Comparison of ENCODE assay signal across 11 cellular contexts in the genomic region with DNA sequence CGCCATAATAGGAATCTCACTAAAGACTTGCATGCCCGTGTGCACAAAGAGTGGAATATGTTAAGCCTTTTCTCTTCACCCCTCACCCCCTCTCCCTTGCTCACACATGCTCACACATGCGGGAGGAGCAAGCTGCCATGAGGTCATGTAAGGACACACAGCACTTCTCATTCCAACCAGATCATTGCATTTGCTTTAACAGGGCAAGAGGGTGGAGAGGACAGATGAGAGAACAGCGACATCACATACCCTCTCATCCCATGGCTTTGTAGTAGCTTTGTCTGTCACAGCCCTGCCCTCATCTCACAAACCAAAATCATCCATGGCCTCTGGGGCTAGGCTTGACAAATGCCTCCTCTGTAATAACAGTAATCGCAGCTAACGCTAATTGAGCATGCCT.
A peak's percentile ranks its signal among the peaks of the same experiment; 100 is the strongest.
DNase-seq lines count a peak whose midpoint lies in the region; ATAC-seq and TF ChIP-seq lines count a peak whose summit lies in the region.
"Had no signal": no experiment of that assay in that cellular context is flagged by ENCODE, and none has a peak within 500 bp of the region (broad histone marks: within the 10 kb centered on the region; RNA-seq: fewer than 3 reads in every experiment).

No MANE protein-coding gene starts in this region.

- no peaks in the 10 kb centered on the region for H3K36me3 ChIP-seq in BLaER1
- no peaks in the 10 kb centered on the region for H3K36me3 ChIP-seq in GM23338 (ENCODE audit: insufficient read depth)
- H3K36me3 ChIP-seq in Peyer's patch, result no peaks in the 10 kb centered on the region

- H3K79me2 ChIP-seq in GM23338 (replicated peaks; ENCODE audit: insufficient read depth), result no peaks in the 10 kb centered on the region

- no peak overlapping the region for H3K27ac Mint-ChIP-seq in GM23338
- H3K27ac Mint-ChIP-seq: CD4-positive, CD25-positive, alpha-beta regulatory T cell had no signal

- no peaks in the 10 kb centered on the region for H3K27me3 Mint-ChIP-seq in GM23338 (ENCODE audit: insufficient read depth, low read depth, poor library complexity)

- DNase-seq in GM23338 (ENCODE audit: low spot score), result no peak
- peak; percentile 76 for DNase-seq in islet precursor cell
- DNase-seq in RWPE1 (ENCODE audit: low spot score), result no peak
- DNase-seq in Peyer's patch, result no peak
- DNase-seq: activated CD4-positive, alpha-beta T cell treated with anti-CD3 and anti-CD28 coated beads for 48 hours; CD4-positive, CD25-positive, alpha-beta regulatory T cell; GOT3 had no signal

- TF ChIP-seq CTCF in GM23338 (conservative IDR thresholded peaks at IDR 0.05; ENCODE audit: low read depth in 2 of 2) (no peak), RWPE1 (conservative IDR thresholded peaks at IDR 0.05; ENCODE audit: low read depth) (no peak), Peyer's patch (IDR thresholded peaks at IDR 0.05) (no peak)

- H3K4me2 ChIP-seq in BLaER1 (peak overlapping the region; percentile 52), GM23338 (no peak overlapping the region)

- no peaks in the 10 kb centered on the region; the same call in 1 of the 2 replicates for H3K9me2 ChIP-seq in GM23338 (ENCODE audit: insufficient read depth)

- H3K27me3 ChIP-seq in BLaER1 (no peaks in the 10 kb centered on the region), GM23338 (ENCODE audit: insufficient read depth) (no peaks in the 10 kb centered on the region), Peyer's patch (no peaks in the 10 kb centered on the region)

- H2AFZ ChIP-seq in GM23338, result no peak overlapping the region

- no peak overlapping the region for H3K27ac ChIP-seq in BLaER1
- no peak overlapping the region for H3K27ac ChIP-seq in GM23338 (ENCODE audit: low read depth)
- no peak overlapping the region for H3K27ac ChIP-seq in RWPE1
- H3K27ac ChIP-seq in Peyer's patch, result no peak overlapping the region

- peak; percentile 70 for ATAC-seq in GM23338
- ATAC-seq in SK-N-SH treated with all-trans-retinoic acid at 6 μM for 48 hours, result peak; percentile 47; the same call in 2 of the 3 replicates
- ATAC-seq in GM19035 (IDR thresholded peaks at IDR 0.05; ENCODE audit: unreplicated experiment), result no peak
- no peak for ATAC-seq in HG02763 (IDR thresholded peaks at IDR 0.05; ENCODE audit: unreplicated experiment)

- H4K20me1 ChIP-seq in BLaER1 (no peaks in the 10 kb centered on the region), GM23338 (replicated peaks; ENCODE audit: insufficient read depth) (peaks cover 4% of the 10 kb centered on the region; the same call in 1 of the 2 replicates)

- H3K4me1 ChIP-seq in BLaER1 (peaks cover 37% of the 10 kb centered on the region), GM23338 (ENCODE audit: insufficient read depth) (0 out of 2 replicates have a peak, but pooled peaks cover 5% of the 10 kb centered on the region), Peyer's patch (no peaks in the 10 kb centered on the region)

- peaks cover 6% of the 10 kb centered on the region; the same call in 2 of the 3 replicates for H3K4me1 Mint-ChIP-seq in GM23338
- H3K4me1 Mint-ChIP-seq: CD4-positive, CD25-positive, alpha-beta regulatory T cell had no signal

- no peak for TF ChIP-seq POLR2A in Peyer's patch (IDR thresholded peaks at IDR 0.05)

- H3F3A ChIP-seq in GM23338 (replicated peaks; ENCODE audit: low read depth), result no peaks in the 10 kb centered on the region

- CTCF ChIA-PET in RWPE1 (lab: Yijun Ruan, JAX), result no interaction called here

- H3K9me3 Mint-ChIP-seq in GM23338, result no peaks in the 10 kb centered on the region

- H3K36me3 Mint-ChIP-seq in GM23338 (ENCODE audit: low read depth), result no peaks in the 10 kb centered on the region
- H3K36me3 Mint-ChIP-seq: CD4-positive, CD25-positive, alpha-beta regulatory T cell had no signal

- no peaks in the 10 kb centered on the region for H3K9me3 ChIP-seq in BLaER1
- H3K9me3 ChIP-seq in Peyer's patch, result no peaks in the 10 kb centered on the region

- no peak overlapping the region for H3K4me3 ChIP-seq in BLaER1
- H3K4me3 ChIP-seq in GM23338, result no peak overlapping the region
- H3K4me3 ChIP-seq in Peyer's patch, result no peak overlapping the region

- no peak overlapping the region for H3K4me3 Mint-ChIP-seq in GM23338
- H3K4me3 Mint-ChIP-seq: CD4-positive, CD25-positive, alpha-beta regulatory T cell had no signal

- POLR2A ChIA-PET in RWPE1 (lab: Yijun Ruan, JAX; ENCODE audit: low non-redundant PET), result no interaction called here

- H3K9ac ChIP-seq in BLaER1, result no peak overlapping the region

TF ChIP-seq in GM23338, 12 proteins besides CTCF, POLR2A, EP300 and RAD21:
- TF ChIP-seq CREB1 (CRISPR knock-in tag; IDR thresholded peaks at IDR 0.05; ENCODE audit: low read depth), result no peak
- TF ChIP-seq, protein P1, sequence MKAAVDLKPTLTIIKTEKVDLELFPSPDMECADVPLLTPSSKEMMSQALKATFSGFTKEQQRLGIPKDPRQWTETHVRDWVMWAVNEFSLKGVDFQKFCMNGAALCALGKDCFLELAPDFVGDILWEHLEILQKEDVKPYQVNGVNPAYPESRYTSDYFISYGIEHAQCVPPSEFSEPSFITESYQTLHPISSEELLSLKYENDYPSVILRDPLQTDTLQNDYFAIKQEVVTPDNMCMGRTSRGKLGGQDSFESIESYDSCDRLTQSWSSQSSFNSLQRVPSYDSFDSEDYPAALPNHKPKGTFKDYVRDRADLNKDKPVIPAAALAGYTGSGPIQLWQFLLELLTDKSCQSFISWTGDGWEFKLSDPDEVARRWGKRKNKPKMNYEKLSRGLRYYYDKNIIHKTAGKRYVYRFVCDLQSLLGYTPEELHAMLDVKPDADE (IDR thresholded peaks at IDR 0.05), result no peak
- TF ChIP-seq, protein P2, sequence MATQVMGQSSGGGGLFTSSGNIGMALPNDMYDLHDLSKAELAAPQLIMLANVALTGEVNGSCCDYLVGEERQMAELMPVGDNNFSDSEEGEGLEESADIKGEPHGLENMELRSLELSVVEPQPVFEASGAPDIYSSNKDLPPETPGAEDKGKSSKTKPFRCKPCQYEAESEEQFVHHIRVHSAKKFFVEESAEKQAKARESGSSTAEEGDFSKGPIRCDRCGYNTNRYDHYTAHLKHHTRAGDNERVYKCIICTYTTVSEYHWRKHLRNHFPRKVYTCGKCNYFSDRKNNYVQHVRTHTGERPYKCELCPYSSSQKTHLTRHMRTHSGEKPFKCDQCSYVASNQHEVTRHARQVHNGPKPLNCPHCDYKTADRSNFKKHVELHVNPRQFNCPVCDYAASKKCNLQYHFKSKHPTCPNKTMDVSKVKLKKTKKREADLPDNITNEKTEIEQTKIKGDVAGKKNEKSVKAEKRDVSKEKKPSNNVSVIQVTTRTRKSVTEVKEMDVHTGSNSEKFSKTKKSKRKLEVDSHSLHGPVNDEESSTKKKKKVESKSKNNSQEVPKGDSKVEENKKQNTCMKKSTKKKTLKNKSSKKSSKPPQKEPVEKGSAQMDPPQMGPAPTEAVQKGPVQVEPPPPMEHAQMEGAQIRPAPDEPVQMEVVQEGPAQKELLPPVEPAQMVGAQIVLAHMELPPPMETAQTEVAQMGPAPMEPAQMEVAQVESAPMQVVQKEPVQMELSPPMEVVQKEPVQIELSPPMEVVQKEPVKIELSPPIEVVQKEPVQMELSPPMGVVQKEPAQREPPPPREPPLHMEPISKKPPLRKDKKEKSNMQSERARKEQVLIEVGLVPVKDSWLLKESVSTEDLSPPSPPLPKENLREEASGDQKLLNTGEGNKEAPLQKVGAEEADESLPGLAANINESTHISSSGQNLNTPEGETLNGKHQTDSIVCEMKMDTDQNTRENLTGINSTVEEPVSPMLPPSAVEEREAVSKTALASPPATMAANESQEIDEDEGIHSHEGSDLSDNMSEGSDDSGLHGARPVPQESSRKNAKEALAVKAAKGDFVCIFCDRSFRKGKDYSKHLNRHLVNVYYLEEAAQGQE (IDR thresholded peaks at IDR 0.05; ENCODE audit: unreplicated experiment), result no peak
- no peak for TF ChIP-seq EZH2 (IDR thresholded peaks at IDR 0.05; ENCODE audit: low read depth, unreplicated experiment)
- no peak for TF ChIP-seq POLR2AphosphoS5 (IDR thresholded peaks at IDR 0.05; ENCODE audit: low read depth)
TF ChIP-seq in GM23338: peak in this region for 0.

TF ChIP-seq in SK-N-SH treated with all-trans-retinoic acid at 6 μM for 48 hours, 23 proteins besides CTCF, POLR2A, EP300 and RAD21 (continues in another document):
- TF ChIP-seq RARB (CRISPR knock-in tag; IDR thresholded peaks at IDR 0.05), result no peak
- TF ChIP-seq BACH2 (CRISPR knock-in tag; IDR thresholded peaks at IDR 0.05; ENCODE audit: borderline replicate concordance), result no peak
- no peak for TF ChIP-seq ZFP3 (CRISPR knock-in tag; IDR thresholded peaks at IDR 0.05)
- no peak for TF ChIP-seq CSRNP3 (CRISPR knock-in tag; IDR thresholded peaks at IDR 0.05)
- TF ChIP-seq, protein P3, sequence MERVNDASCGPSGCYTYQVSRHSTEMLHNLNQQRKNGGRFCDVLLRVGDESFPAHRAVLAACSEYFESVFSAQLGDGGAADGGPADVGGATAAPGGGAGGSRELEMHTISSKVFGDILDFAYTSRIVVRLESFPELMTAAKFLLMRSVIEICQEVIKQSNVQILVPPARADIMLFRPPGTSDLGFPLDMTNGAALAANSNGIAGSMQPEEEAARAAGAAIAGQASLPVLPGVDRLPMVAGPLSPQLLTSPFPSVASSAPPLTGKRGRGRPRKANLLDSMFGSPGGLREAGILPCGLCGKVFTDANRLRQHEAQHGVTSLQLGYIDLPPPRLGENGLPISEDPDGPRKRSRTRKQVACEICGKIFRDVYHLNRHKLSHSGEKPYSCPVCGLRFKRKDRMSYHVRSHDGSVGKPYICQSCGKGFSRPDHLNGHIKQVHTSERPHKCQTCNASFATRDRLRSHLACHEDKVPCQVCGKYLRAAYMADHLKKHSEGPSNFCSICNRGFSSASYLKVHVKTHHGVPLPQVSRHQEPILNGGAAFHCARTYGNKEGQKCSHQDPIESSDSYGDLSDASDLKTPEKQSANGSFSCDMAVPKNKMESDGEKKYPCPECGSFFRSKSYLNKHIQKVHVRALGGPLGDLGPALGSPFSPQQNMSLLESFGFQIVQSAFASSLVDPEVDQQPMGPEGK (CRISPR knock-in tag; IDR thresholded peaks at IDR 0.05; ENCODE audit: borderline replicate concordance), result no peak
- TF ChIP-seq ESRRG (CRISPR knock-in tag; IDR thresholded peaks at IDR 0.05), result no peak

Comparison
In these comparisons a context has a peak if more than half of its experiments do, and no peak if none do; other contexts are left out.
1. ATAC-seq: peak in GM23338 (single experiment) and SK-N-SH treated with all-trans-retinoic acid at 6 μM for 48 hours (single experiment); none in GM19035 (single experiment) and HG02763 (single experiment).